31 cellular contexts compared by ENCODE assay signal in the genomic region with DNA sequence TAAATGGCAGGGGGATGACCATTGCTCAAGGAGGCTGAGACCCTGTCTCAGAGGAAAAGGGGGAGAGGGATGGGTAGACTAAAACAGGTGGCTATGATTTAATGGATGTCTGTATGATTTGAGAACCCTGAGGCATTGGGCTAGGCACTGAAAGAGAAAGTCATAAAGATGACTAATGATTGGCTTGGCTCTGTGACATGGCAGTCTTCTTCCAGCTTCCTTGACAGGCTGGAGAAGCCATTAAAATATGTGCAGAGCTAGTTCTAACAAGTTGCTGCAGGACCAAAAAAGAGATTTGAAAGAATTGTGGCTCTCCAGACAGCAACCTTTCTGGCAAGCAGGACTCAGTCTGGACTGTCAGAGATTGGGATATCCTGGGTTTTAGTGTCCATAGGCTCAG.
"Had no signal": no experiment of that assay in that cellular context is flagged by ENCODE, and none has a peak within 500 bp of the region (broad histone marks: within the 10 kb centered on the region; RNA-seq: fewer than 3 reads in every experiment).

No MANE protein-coding gene starts in this region.

- H3K36me3 Mint-ChIP-seq: activated CD4-positive, alpha-beta memory T cell treated with anti-CD3 and anti-CD28 coated beads for 36 hours; activated naive CD4-positive, alpha-beta T cell treated with anti-CD3 and anti-CD28 coated beads, Interleukin-2, amount 10 ng/mL, durations not matched to agents 7 days and 5 days had no signal

- H3K4me3 ChIP-seq: K562, Peyer's patch had no signal

- FAIRE-seq: K562 had no signal

- H3K27ac Mint-ChIP-seq: activated B cell treated with CpG ODN at 0.5 μM for 24 hours; activated CD4-positive, alpha-beta memory T cell treated with anti-CD3 and anti-CD28 coated beads for 36 hours; activated naive CD4-positive, alpha-beta T cell treated with anti-CD3 and anti-CD28 coated beads, Interleukin-2, amount 10 ng/mL, durations not matched to agents 7 days and 5 days; activated naive CD8-positive, alpha-beta T cell; activated naive CD8-positive, alpha-beta T cell treated with anti-CD3 and anti-CD28 coated beads, Interleukin-2, amount 50 U/mL, for 24 hours had no signal

- H3K4me3 Mint-ChIP-seq: activated B cell treated with CpG ODN at 0.5 μM for 24 hours; activated CD4-positive, alpha-beta memory T cell treated with anti-CD3 and anti-CD28 coated beads for 36 hours; activated naive CD4-positive, alpha-beta T cell treated with anti-CD3 and anti-CD28 coated beads, Interleukin-2, amount 10 ng/mL, durations not matched to agents 7 days and 5 days; activated naive CD8-positive, alpha-beta T cell; activated naive CD8-positive, alpha-beta T cell treated with anti-CD3 and anti-CD28 coated beads, Interleukin-2, amount 50 U/mL, for 24 hours had no signal

- ATAC-seq: activated naive CD8-positive, alpha-beta T cell treated with anti-CD3 and anti-CD28 coated beads, Interleukin-2, amount 50 U/mL, for 24 hours; K562; PC-3 had no signal

- DNase-seq: activated B cell treated with CpG ODN at 0.5 μM for 24 hours; activated CD4-positive, alpha-beta memory T cell treated with anti-CD3 and anti-CD28 coated beads for 36 hours; activated CD4-positive, alpha-beta T cell treated with anti-CD3 and anti-CD28 coated beads for 4 hours; activated CD4-positive, alpha-beta T cell treated with anti-CD3 and anti-CD28 coated beads, Interleukin-2, amount 50 U/mL, for 1 hour; activated CD4-positive, CD25-positive, alpha-beta regulatory T cell treated with anti-CD3 and anti-CD28 coated beads, Interleukin-2, amount 50 U/mL, for 72 hours; activated CD8-positive, alpha-beta memory T cell treated with anti-CD3 and anti-CD28 coated beads, Interleukin-2, amount 50 U/mL, for 4 hours; activated effector memory CD4-positive, alpha-beta T cell treated with Interleukin-2 at 50 U/mL for 16 hours; activated naive CD4-positive, alpha-beta T cell treated with anti-CD3 and anti-CD28 coated beads, Interleukin-2, amount 10 ng/mL, durations not matched to agents 7 days and 5 days; activated naive CD8-positive, alpha-beta T cell treated with anti-CD3 and anti-CD28 coated beads, Interleukin-2, amount 50 U/mL, for 24 hours; activated T-cell treated with anti-CD3 and anti-CD28 coated beads, Interleukin-2, amount 50 U/mL, for 48 hours; aorta; brain microvascular endothelial cell; IMR-90; NCI-H1105; NCI-H1417 treated with DMSO at 0.1 percent for 48 hours; NCI-H187 treated with DMSO at 0.1 percent for 48 hours; NCI-H2081; NCI-H510A; NCI-H526; NCI-H748 treated with DMSO at 0.1 percent for 48 hours; NK-92 treated with Interleukin-12 subunit alpha and Interleukin-12 subunit beta, amount 100 ng/mL, for 24 hours; PC-3; Peyer's patch; RPMI8226; SW 1271; T-helper 1 cell; T-helper 2 cell; T-helper 9 cell had no signal

- H3K27ac ChIP-seq: brain microvascular endothelial cell, Peyer's patch, VCaP had no signal

- H3K4me1 ChIP-seq: Peyer's patch had no signal

- H3K36me3 ChIP-seq: brain microvascular endothelial cell, Peyer's patch had no signal

- H3K27me3 ChIP-seq: brain microvascular endothelial cell, Peyer's patch had no signal

- H3K27me3 Mint-ChIP-seq: activated B cell treated with CpG ODN at 0.5 μM for 24 hours; activated CD4-positive, alpha-beta memory T cell treated with anti-CD3 and anti-CD28 coated beads for 36 hours; activated naive CD4-positive, alpha-beta T cell treated with anti-CD3 and anti-CD28 coated beads, Interleukin-2, amount 10 ng/mL, durations not matched to agents 7 days and 5 days; activated naive CD8-positive, alpha-beta T cell; activated naive CD8-positive, alpha-beta T cell treated with anti-CD3 and anti-CD28 coated beads, Interleukin-2, amount 50 U/mL, for 24 hours had no signal

- H3K4me1 Mint-ChIP-seq: activated B cell treated with CpG ODN at 0.5 μM for 24 hours; activated naive CD4-positive, alpha-beta T cell treated with anti-CD3 and anti-CD28 coated beads, Interleukin-2, amount 10 ng/mL, durations not matched to agents 7 days and 5 days; activated naive CD8-positive, alpha-beta T cell treated with anti-CD3 and anti-CD28 coated beads, Interleukin-2, amount 50 U/mL, for 24 hours had no signal
